In genomic region chr1:203677771-203678170, GRCh38 we compare ENCODE assay signal across 17 cellular contexts. TPM values are rescaled to one million over a fixed set of nuclear protein-coding genes. Genes with fewer than 3 reads are reported as not detected.
DNase-seq lines count a peak whose midpoint lies in the region; ATAC-seq, FAIRE-seq and TF ChIP-seq lines count a peak whose summit lies in the region.
"Had no signal": no experiment of that assay in that cellular context is flagged by ENCODE, and none has a peak within 500 bp of the region (broad histone marks: within the 10 kb centered on the region; RNA-seq: fewer than 3 reads in every experiment).

No MANE protein-coding gene starts in this region.

- H3K27ac Mint-ChIP-seq in activated T-cell treated with anti-CD3 and anti-CD28 coated beads, Interleukin-2, amount 50 U/mL, for 72 hours: peak overlapping the region; percentile 40
- H3K27ac Mint-ChIP-seq in brain: peak overlapping the region; percentile 89 to 97 (median 95)
- H3K27ac Mint-ChIP-seq: naive B cell had no signal

- H3K9me3 Mint-ChIP-seq in activated T-cell treated with anti-CD3 and anti-CD28 coated beads, Interleukin-2, amount 50 U/mL, for 72 hours: no peaks in the 10 kb centered on the region
- no peaks in the 10 kb centered on the region for H3K9me3 Mint-ChIP-seq in brain
- H3K9me3 Mint-ChIP-seq: naive B cell had no signal

- peaks cover 1 to 4% (median 2%) of the 10 kb centered on the region in 3 donors for H3K36me3 ChIP-seq in tibial artery
- peaks cover 0 to under 1% of the 10 kb centered on the region in 2 donors for H3K36me3 ChIP-seq in kidney (ENCODE audit: control insufficient read depth in 1 of 2, insufficient read depth in 2 of 2, low read length in 2 of 2)

- peaks cover 0 to 3% of the 10 kb centered on the region in 2 donors for H3K36me3 Mint-ChIP-seq in activated T-cell treated with anti-CD3 and anti-CD28 coated beads, Interleukin-2, amount 50 U/mL, for 72 hours (ENCODE audit: insufficient read depth in 2 of 2)
- H3K36me3 Mint-ChIP-seq in brain: peaks cover 27% of the 10 kb centered on the region

- H3K4me1 ChIP-seq in tibial artery: peaks cover 0 to 62% (median 40%) of the 10 kb centered on the region in 4 donors
- H3K4me1 ChIP-seq in kidney (ENCODE audit: control insufficient read depth in 1 of 2, insufficient read depth in 1 of 2, low read depth in 1 of 2, low read length in 2 of 2): peaks cover 1 to 18% of the 10 kb centered on the region in 2 donors

- no peaks in the 10 kb centered on the region for H3K27me3 Mint-ChIP-seq in activated T-cell treated with anti-CD3 and anti-CD28 coated beads, Interleukin-2, amount 50 U/mL, for 72 hours (ENCODE audit: low read depth)
- no peaks in the 10 kb centered on the region for H3K27me3 Mint-ChIP-seq in brain
- H3K27me3 Mint-ChIP-seq: naive B cell had no signal

- intact Hi-C loops in tibial artery (cut with DNase I; ENCODE audit: low total_unique reads): no loop called here
- intact Hi-C loops in kidney (cut with DNase I): no loop called here

- no peak for DNase-seq in activated T-cell treated with anti-CD3 and anti-CD28 coated beads, Interleukin-2, amount 50 U/mL, for 72 hours
- no peak for DNase-seq in activated T-cell treated with anti-CD3 and anti-CD28 coated beads for 4 hours
- peak; percentile 54 for DNase-seq in medulla oblongata (ENCODE audit: extremely low spot score)
- DNase-seq in tibial artery: no peak
- DNase-seq in stimulated activated CD4-positive, alpha-beta T cell treated with anti-CD3 and anti-CD28 coated beads, Interleukin-1b, Interleukin-23, amount 100 ng/mL, for 48 hours: no peak
- DNase-seq in kidney: no peak
- DNase-seq in GM03348 (ENCODE audit: low spot score): no peak
- DNase-seq: ACHN; activated CD4-positive, CD25-positive, alpha-beta regulatory T cell treated with anti-CD3 and anti-CD28 coated beads, Interleukin-2, amount 50 U/mL, for 72 hours; activated T-cell treated with anti-CD3 and anti-CD28 coated beads, Interleukin-2, amount 50 U/mL, for 1 hour; GOT3; Karpas-422; naive B cell; NCI-H1105 treated with DMSO at 0.1 percent for 48 hours; psoas muscle had no signal

- H3K9ac ChIP-seq in kidney (ENCODE audit: low read length in 2 of 2): no peak overlapping the region

- ATAC-seq in activated T-cell treated with anti-CD3 and anti-CD28 coated beads, Interleukin-2, amount 50 U/mL, for 72 hours (replicated peaks in 1 of 2): no peak
- ATAC-seq: psoas muscle had no signal

- H3K27me3 ChIP-seq in tibial artery: no peaks in the 10 kb centered on the region

- H3K27ac ChIP-seq in tibial artery: peak overlapping the region; percentile 85 to 87
- H3K27ac ChIP-seq in kidney (ENCODE audit: low read depth in 2 of 2, low read length in 2 of 2): no peak overlapping the region
- H3K27ac ChIP-seq: psoas muscle had no signal

- H3K4me3 Mint-ChIP-seq in activated T-cell treated with anti-CD3 and anti-CD28 coated beads, Interleukin-2, amount 50 U/mL, for 72 hours: no peak overlapping the region
- H3K4me3 Mint-ChIP-seq in brain: peak overlapping the region in 3 of 5 experiments; percentile 42 to 72 (median 61)
- H3K4me3 Mint-ChIP-seq: naive B cell had no signal

- no peak for FAIRE-seq in kidney (lab: Jason Lieb, UNC)
- FAIRE-seq: GM12892 had no signal

- H3K4me1 Mint-ChIP-seq in activated T-cell treated with anti-CD3 and anti-CD28 coated beads, Interleukin-2, amount 50 U/mL, for 72 hours (ENCODE audit: low read depth): peaks cover 68% of the 10 kb centered on the region
- peaks cover 64% of the 10 kb centered on the region for H3K4me1 Mint-ChIP-seq in brain

- no peak overlapping the region for H3K4me3 ChIP-seq in tibial artery
- no peak overlapping the region for H3K4me3 ChIP-seq in kidney (ENCODE audit: low read length in 2 of 2)
- H3K4me3 ChIP-seq: psoas muscle had no signal

- TF ChIP-seq CTCF in brain (conservative IDR thresholded peaks at IDR 0.05): no peak
- no peak for TF ChIP-seq CTCF in tibial artery (IDR thresholded peaks at IDR 0.05)
- TF ChIP-seq CTCF in kidney (IDR thresholded peaks at IDR 0.05; ENCODE audit: borderline replicate concordance, extremely low read depth, insufficient read depth): no peak

- no peaks in the 10 kb centered on the region for H3K9me3 ChIP-seq in tibial artery
- H3K9me3 ChIP-seq in kidney (ENCODE audit: control insufficient read depth in 1 of 2, low read length in 2 of 2): no peaks in the 10 kb centered on the region
- H3K9me3 ChIP-seq: psoas muscle had no signal

RNA-seq across cellular contexts. Expression of gene ATP2B4, which starts 51.1 kb away (rescaled TPM):
- 10 to 100 TPM; 34.1 to 65.5 TPM for total RNA-seq in activated T-cell treated with anti-CD3 and anti-CD28 coated beads, Interleukin-2, amount 50 U/mL, for 72 hours
- 95.2 TPM for polyA plus RNA-seq in brain (ENCODE audit: insufficient read depth, low read depth, low replicate concordance)
- 67.4 TPM for total RNA-seq in kidney
- 19.7 TPM for polyA plus RNA-seq in kidney (ENCODE audit: insufficient read depth, low read depth, low replicate concordance)

Comparison
In these comparisons a context has a peak if more than half of its experiments do, and no peak if none do; other contexts are left out.
1. H3K4me3 Mint-ChIP-seq: peak in brain (3 of 5); none in activated T-cell treated with anti-CD3 and anti-CD28 coated beads, Interleukin-2, amount 50 U/mL, for 72 hours (0 of 2).
2. H3K27ac ChIP-seq: peak in tibial artery (2 of 2); none in kidney (0 of 2).